ENCODE assay signal across 10 cellular contexts in genomic region chr5:162248107-162248713, GRCh38.
DNase-seq lines count a peak whose midpoint lies in the region; ATAC-seq, FAIRE-seq and TF ChIP-seq lines count a peak whose summit lies in the region.
"Had no signal": no experiment of that assay in that cellular context is flagged by ENCODE, and none has a peak within 500 bp of the region (broad histone marks: within the 10 kb centered on the region; RNA-seq: fewer than 3 reads in every experiment).

No MANE protein-coding gene starts in this region.

- H3K4me1 ChIP-seq in A549 (no peaks in the 10 kb centered on the region), KMS-11 (ENCODE audit: low read depth, poor library complexity, severe bottlenecking) (no peaks in the 10 kb centered on the region), adrenal gland (replicated peaks in 1 of 2) (no peaks in the 10 kb centered on the region)

- no peak overlapping the region for H3K27ac Mint-ChIP-seq in chondrocyte (ENCODE audit: unreplicated experiment)

- intact Hi-C loops in adrenal gland (cut with DNase I) = no loop called here

- H2AFZ ChIP-seq in KMS-11 (ENCODE audit: low read depth) = no peak overlapping the region

- no peak for TF ChIP-seq EP300 in A549 (IDR thresholded peaks at IDR 0.05)

- TF ChIP-seq RAD21 in A549 (conservative IDR thresholded peaks at IDR 0.05 in 1 of 2, IDR thresholded peaks at IDR 0.05 in 1 of 2) = no peak

- peaks cover 2% of the 10 kb centered on the region for H3K27me3 Mint-ChIP-seq in chondrocyte (ENCODE audit: low read depth)

- no peaks in the 10 kb centered on the region for H4K20me1 ChIP-seq in KMS-11 (ENCODE audit: insufficient read depth)

- TF ChIP-seq POLR2A in A549 (IDR thresholded peaks at IDR 0.05; ENCODE audit: low read length) (no peak), adrenal gland (IDR thresholded peaks at IDR 0.05) (no peak)

- WGBS in A549 (ENCODE audit: missing lambda C conversion rate) = 24% methylated on average over 11 of the region's 11 CpGs
- 63 to 75% (median 74%) methylated on average over 11 of the region's 11 CpGs for WGBS in adrenal gland, 4 donors

- ATAC-seq in A549 (peak in 1 of 2 experiments; percentile 75; a peak in 4 of 6 replicates), GM18858 (IDR thresholded peaks at IDR 0.05; ENCODE audit: unreplicated experiment) (peak; percentile 56), GM21447 (IDR thresholded peaks at IDR 0.05; ENCODE audit: unreplicated experiment) (no peak), HG03196 (IDR thresholded peaks at IDR 0.05; ENCODE audit: unreplicated experiment) (no peak)

- CTCF ChIA-PET in A549 (lab: Yijun Ruan, JAX) = no interaction called here

- H3K27ac ChIP-seq in A549 (no peak overlapping the region), KMS-11 (no peak overlapping the region), adrenal gland (no peak overlapping the region)
- H3K27ac ChIP-seq: cardiac muscle cell had no signal

- H3K4me3 Mint-ChIP-seq in chondrocyte (ENCODE audit: unreplicated experiment) = no peak overlapping the region

- H3K79me2 ChIP-seq in KMS-11 (ENCODE audit: insufficient read depth, low read depth) = no peaks in the 10 kb centered on the region

- no peak overlapping the region for H3K9ac ChIP-seq in KMS-11

- DNase-seq in A549 (ENCODE audit: low read depth in 1 of 2, low spot score in 1 of 2) (peak; percentile 4 to 10), chondrocyte (ENCODE audit: low spot score) (no peak), adrenal gland (no peak)
- no peak for DNase-seq in stimulated activated CD4-positive, alpha-beta T cell treated with anti-CD3 and anti-CD28 coated beads, Interleukin-4, amount 100 ng/mL, for 1 hour
- DNase-seq: C1 segment of cervical spinal cord had no signal

- H3K4me3 ChIP-seq in A549 (no peak overlapping the region), KMS-11 (IDR thresholded peaks at IDR 0.05; ENCODE audit: insufficient read depth, low read depth, low read length) (no peak overlapping the region), adrenal gland (no peak overlapping the region)
- H3K4me3 ChIP-seq: cardiac muscle cell had no signal

- H3K36me3 ChIP-seq in KMS-11 (ENCODE audit: insufficient read depth) (no peaks in the 10 kb centered on the region), adrenal gland (replicated peaks in 1 of 2) (no peaks in the 10 kb centered on the region)
- H3K36me3 ChIP-seq: cardiac muscle cell had no signal

- no peaks in the 10 kb centered on the region for H3K27me3 ChIP-seq in KMS-11 (ENCODE audit: insufficient read depth, low read depth)
- H3K27me3 ChIP-seq in adrenal gland = no peaks in the 10 kb centered on the region
- H3K27me3 ChIP-seq: cardiac muscle cell had no signal

- H3K9me3 ChIP-seq in A549 = no peaks in the 10 kb centered on the region
- no peaks in the 10 kb centered on the region for H3K9me3 ChIP-seq in adrenal gland (replicated peaks in 1 of 3)

- TF ChIP-seq CTCF in A549 (IDR thresholded peaks at IDR 0.05) (no peak), KMS-11 (conservative IDR thresholded peaks at IDR 0.05; ENCODE audit: low read depth, low read length) (peak; percentile 26; the same call in 1 of the 2 replicates), chondrocyte (IDR thresholded peaks at IDR 0.05) (peak; percentile 37), adrenal gland (IDR thresholded peaks at IDR 0.05) (peak in 2 of 6 experiments; percentile 10 to 23)

- H3K4me2 ChIP-seq in A549 = no peak overlapping the region
- H3K4me2 ChIP-seq in KMS-11 = no peak overlapping the region

- no peaks in the 10 kb centered on the region for H3K4me1 Mint-ChIP-seq in chondrocyte (ENCODE audit: low read depth)

- no peaks in the 10 kb centered on the region for H3K36me3 Mint-ChIP-seq in chondrocyte (ENCODE audit: low read depth)

- POLR2A ChIA-PET in A549 (lab: Yijun Ruan, JAX) = interaction anchor here (0.6 kb wide), 1 partner anchor 33 kb away, joined by 3 read pairs; no protein-coding TSS in a partner anchor

- no peaks in the 10 kb centered on the region for H3K9me3 Mint-ChIP-seq in chondrocyte (ENCODE audit: low read depth)

- FAIRE-seq in A549 (lab: Jason Lieb, UNC) = no peak

TF ChIP-seq in A549, 52 proteins besides CTCF, POLR2A, EP300 and RAD21:
- TF ChIP-seq EHMT2 (IDR thresholded peaks at IDR 0.05; ENCODE audit: low read depth) (no peak), BCL3 (IDR thresholded peaks at IDR 0.05) (no peak), GATA3 (IDR thresholded peaks at IDR 0.05; ENCODE audit: borderline replicate concordance) (no peak), USF2 (IDR thresholded peaks at IDR 0.05) (no peak), POLR2AphosphoS2 (conservative IDR thresholded peaks at IDR 0.05; ENCODE audit: low read length) (no peak), REST (IDR thresholded peaks at IDR 0.05) (no peak), FOSB (CRISPR knock-in tag; IDR thresholded peaks at IDR 0.05) (no peak), NR3C1 (IDR thresholded peaks at IDR 0.05) (no peak)

Comparison
In these comparisons a context has a peak if more than half of its experiments do, and no peak if none do; other contexts are left out.
1. DNase-seq: peak in A549 (2 of 2); none in chondrocyte (single experiment), adrenal gland (0 of 7) and stimulated activated CD4-positive, alpha-beta T cell treated with anti-CD3 and anti-CD28 coated beads, Interleukin-4, amount 100 ng/mL, for 1 hour (single experiment).